Comparison of ENCODE assay signal across 1 cellular context in the genomic region with DNA sequence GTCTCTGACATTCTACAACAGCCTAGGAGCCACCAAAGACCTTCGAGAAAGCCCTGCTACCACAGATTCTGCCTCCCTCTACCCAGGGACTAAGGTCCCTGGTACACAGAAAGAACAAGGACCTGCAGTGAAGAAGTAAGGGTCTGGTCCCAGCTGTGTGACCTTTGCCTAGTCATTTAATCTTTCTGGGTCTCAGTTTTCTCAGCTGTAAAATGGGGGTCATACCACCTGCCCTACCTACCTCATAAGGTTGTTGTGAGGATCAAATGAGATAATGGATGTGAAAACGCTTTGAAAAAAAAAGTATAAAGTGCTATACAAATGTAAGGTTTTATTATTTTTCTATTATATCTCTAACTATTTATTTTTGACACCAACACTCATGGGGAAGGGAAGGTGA.
A peak's percentile ranks its signal among the peaks of the same experiment; 100 is the strongest.
TF ChIP-seq lines count a peak whose summit lies in the region.

No MANE protein-coding gene starts in this region.

TF ChIP-seq in K562, 482 proteins besides CTCF, POLR2A, EP300 and RAD21:
- TF ChIP-seq ESRRA (IDR thresholded peaks at IDR 0.05; ENCODE audit: borderline replicate concordance, low read depth), result peak; percentile 47; the same call in 1 of the 2 replicates
- TF ChIP-seq ZNF668 (CRISPR knock-in tag; IDR thresholded peaks at IDR 0.05), result no peak
- TF ChIP-seq BCOR (IDR thresholded peaks at IDR 0.05), result 0 out of 2 replicates have a peak, but pooled peaks have one; percentile 22
- TF ChIP-seq, protein P1, sequence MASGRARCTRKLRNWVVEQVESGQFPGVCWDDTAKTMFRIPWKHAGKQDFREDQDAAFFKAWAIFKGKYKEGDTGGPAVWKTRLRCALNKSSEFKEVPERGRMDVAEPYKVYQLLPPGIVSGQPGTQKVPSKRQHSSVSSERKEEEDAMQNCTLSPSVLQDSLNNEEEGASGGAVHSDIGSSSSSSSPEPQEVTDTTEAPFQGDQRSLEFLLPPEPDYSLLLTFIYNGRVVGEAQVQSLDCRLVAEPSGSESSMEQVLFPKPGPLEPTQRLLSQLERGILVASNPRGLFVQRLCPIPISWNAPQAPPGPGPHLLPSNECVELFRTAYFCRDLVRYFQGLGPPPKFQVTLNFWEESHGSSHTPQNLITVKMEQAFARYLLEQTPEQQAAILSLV (tag; IDR thresholded peaks at IDR 0.05), result no peak
- no peak for TF ChIP-seq ZFX (CRISPR knock-in tag; IDR thresholded peaks at IDR 0.05)
- peak; percentile 86 for TF ChIP-seq RBM25 (IDR thresholded peaks at IDR 0.05; ENCODE audit: low read depth, low read length, severe bottlenecking)
- TF ChIP-seq PCBP2 (IDR thresholded peaks at IDR 0.05; ENCODE audit: low read depth, low read length, poor library complexity, severe bottlenecking), result no peak
